29 cellular contexts compared by ENCODE assay signal in genomic region chr14:77246784-77247183, GRCh38. TPM values are rescaled to one million over a fixed set of nuclear protein-coding genes. Genes with fewer than 3 reads are reported as not detected.
"Had no signal": no experiment of that assay in that cellular context is flagged by ENCODE, and none has a peak within 500 bp of the region (broad histone marks: within the 10 kb centered on the region; RNA-seq: fewer than 3 reads in every experiment).

No MANE protein-coding gene starts in this region.

- H3K27me3 ChIP-seq: stomach, suprapubic skin, testis, thyroid gland, tibial artery, tibial nerve, transverse colon, upper lobe of left lung, upper lobe of right lung, uterus, vagina had no signal

- ATAC-seq: stimulated activated effector memory CD8-positive, alpha-beta T cell treated with anti-CD3 and anti-CD28 coated beads, Interleukin-12 subunit alpha, Interleukin-12 subunit beta, amount 100 ng/mL, for 72 hours; stimulated activated memory B cell treated with anti-CD40 and anti-IgM and Interleukin-4, amounts not matched to agents 10 μg/mL and 1 μg/mL and 100 μg/mL, for 72 hours; stimulated activated naive B cell treated with anti-CD40 and anti-IgM and Interleukin-4, amounts not matched to agents 10 μg/mL and 1 μg/mL and 100 μg/mL, for 72 hours; stimulated activated naive CD8-positive, alpha-beta T cell treated with anti-CD3 and anti-CD28 coated beads, Interleukin-15, amount 100 ng/mL, for 72 hours; stimulated activated naive CD8-positive, alpha-beta T cell treated with anti-CD3 and anti-CD28 coated beads, Interleukin-15, Interleukin-2, amounts not matched to agents 100 U/mL and 50 U/mL, for 24 hours; upper lobe of right lung had no signal

- H3K4me3 ChIP-seq: stomach, suprapubic skin, testis, thoracic aorta, thyroid gland, tibial artery, tibial nerve, transverse colon, upper lobe of left lung, upper lobe of right lung, uterus, vagina had no signal

- H3K4me1 ChIP-seq: stomach, suprapubic skin, thyroid gland, tibial artery, tibial nerve, transverse colon, upper lobe of left lung, upper lobe of right lung, uterus, vagina had no signal

- H3K27ac ChIP-seq: stomach, suprapubic skin, testis, thoracic aorta, thyroid gland, tibial artery, tibial nerve, transverse colon, upper lobe of left lung, upper lobe of right lung, uterus, vagina had no signal

- H3K36me3 ChIP-seq: stomach, suprapubic skin, thoracic aorta, thyroid gland, tibial artery, tibial nerve, transverse colon, upper lobe of left lung, upper lobe of right lung, uterus, vagina had no signal

- H3K9me3 ChIP-seq: stomach, suprapubic skin, testis, thoracic aorta, thyroid gland, tibial artery, tibial nerve, transverse colon, upper lobe of left lung, upper lobe of right lung, uterus, vagina had no signal

- DNase-seq: stimulated activated CD4-positive, alpha-beta T cell treated with anti-CD3 and anti-CD28 coated beads, Interleukin-2, amount 100 ng/mL, for 48 hours; stimulated activated CD4-positive, alpha-beta T cell treated with anti-CD3 and anti-CD28 coated beads, Interleukin-4, amount 100 ng/mL, for 1 hour; stimulated activated CD4-positive, alpha-beta T cell treated with anti-CD3 and anti-CD28 coated beads, Interleukin-4, amount 100 ng/mL, for 24 hours; stimulated activated CD4-positive, alpha-beta T cell treated with anti-CD3 and anti-CD28 coated beads, Interleukin-4, amount 100 ng/mL, for 4 hours; stimulated activated CD8-positive, alpha-beta memory T cell treated with anti-CD3 and anti-CD28 coated beads, Interleukin-4, amount 100 ng/mL, for 48 hours; stimulated activated naive B cell treated with anti-CD40 and anti-IgM and Interleukin-4, amounts not matched to agents 10 μg/mL and 1 μg/mL and 100 μg/mL, for 72 hours; stimulated activated naive CD4-positive, alpha-beta T cell; stimulated activated naive CD4-positive, alpha-beta T cell treated with Interleukin-2 at 50 U/mL for 16 hours; stimulated activated naive CD8-positive, alpha-beta T cell treated with anti-CD3 and anti-CD28 coated beads, Interleukin-15, amount 100 ng/mL, for 72 hours; stimulated activated naive CD8-positive, alpha-beta T cell treated with anti-CD3 and anti-CD28 coated beads, Interleukin-15, Interleukin-2, amounts not matched to agents 100 U/mL and 50 U/mL, for 24 hours; stomach; substantia nigra; testis; thyroid gland; tibial artery; transverse colon; trophoblast cell; upper lobe of left lung; upper lobe of right lung; uterus had no signal

RNA-seq across cellular contexts. Expression of gene NGB, which starts 24.2 kb away (rescaled TPM):
- total RNA-seq: subcutaneous adipose tissue, suprapubic skin, thoracic aorta, thyroid gland, tibial nerve, upper lobe of right lung, ureter, urinary bladder, uterus had no signal
